Comparison of ENCODE assay signal across 7 cellular contexts in the genomic region with DNA sequence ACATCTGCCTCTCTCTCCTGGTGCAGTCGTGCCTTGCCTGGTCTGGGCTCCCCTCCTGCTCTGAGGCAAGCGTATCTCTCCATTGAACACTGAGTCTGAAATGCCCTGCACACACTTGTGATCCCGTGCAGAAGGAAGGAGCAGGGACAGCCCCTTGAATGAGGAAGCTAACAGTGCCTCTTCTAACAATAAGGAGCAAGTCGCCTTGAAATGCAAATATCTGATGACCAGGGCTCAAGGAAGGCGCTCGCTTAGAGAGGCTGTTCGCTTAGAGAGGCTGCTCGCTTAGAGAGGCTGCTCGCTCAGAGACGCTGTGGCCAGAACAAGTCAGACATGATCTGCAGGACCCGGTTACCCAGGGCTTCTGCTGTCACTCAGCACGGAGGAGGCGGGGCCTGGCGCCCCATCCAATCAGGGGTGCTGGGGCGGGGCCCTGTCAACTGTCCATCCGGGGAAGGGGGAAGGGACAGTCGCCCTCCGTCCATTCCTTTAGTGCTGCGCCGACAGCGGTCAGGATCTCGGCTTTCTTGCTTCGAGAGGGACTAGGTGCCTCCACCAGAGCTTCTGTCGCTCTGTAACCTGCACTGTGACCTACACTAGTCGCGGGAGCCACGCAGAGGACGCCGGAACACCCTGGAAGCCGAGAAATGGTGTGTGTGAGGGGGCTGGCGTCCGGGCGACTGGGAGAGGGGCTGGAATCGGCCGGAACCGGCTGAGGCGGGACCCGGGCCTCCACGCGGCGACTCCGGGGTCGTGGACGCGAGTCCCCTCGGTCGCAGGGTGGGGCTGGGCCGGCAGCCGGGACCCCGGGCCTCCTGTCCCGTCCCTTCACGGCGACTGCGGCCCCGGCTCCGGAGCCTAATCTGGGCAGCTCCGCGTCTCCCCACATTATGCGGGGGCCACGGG. TPM values are rescaled to one million over a fixed set of nuclear protein-coding genes. Genes with fewer than 3 reads are reported as not detected.
DNase-seq lines count a peak whose midpoint lies in the region; ATAC-seq, FAIRE-seq and TF ChIP-seq lines count a peak whose summit lies in the region.

ZNF440 (plus strand) TSS at position 473 of the 906 bp plus-strand sequence; CDS start at position 648, 175 bp downstream.

- peak within 1 kb of the TSS; percentile 98 for H3K4me3 ChIP-seq in iPS-18c (ENCODE audit: insufficient read depth, low read depth, low read length)
- H3K4me3 ChIP-seq in skeletal muscle tissue (ENCODE audit: low read length in 3 of 3), result peak within 1 kb of the TSS; percentile 88 to 96 (median 95)

- peaks cover 6 to 13% (median 7%) of the 10 kb centered on the region in 3 donors for H3K4me1 ChIP-seq in skeletal muscle tissue (ENCODE audit: control insufficient read depth in 3 of 3, insufficient read depth in 3 of 3, low read length in 3 of 3)

- peak within 1 kb of the TSS; percentile 85 for H3K27ac ChIP-seq in skeletal muscle tissue (ENCODE audit: low read depth, low read length)

- TSS peak; percentile 70 for BruUV-seq in MCF 10A (replicated peaks; lab: Mats Ljungman, UMichigan)

- H3K27me3 Mint-ChIP-seq in MCF 10A (ENCODE audit: insufficient read depth, unreplicated experiment), result no peaks in the 10 kb centered on the region

- TF ChIP-seq CTCF in MCF 10A (IDR thresholded peaks at IDR 0.05; ENCODE audit: unreplicated experiment), result no peak

- CTCF ChIA-PET in MCF 10A (lab: Yijun Ruan, JAX), result interaction anchor here (0.6 to 3.9 kb wide), 4 partner anchors 17 to 175 kb away, joined by 3 to 25 read pairs (median 6); partner anchors contain the start of gene ZNF491

- peak; percentile 97 for DNase-seq in GM18507 (ENCODE audit: extremely low spot score, insufficient read length, low read depth)
- peak; percentile 78 for DNase-seq in NCI-H2029 treated with DMSO at 0.1 percent for 48 hours (lab: John Stamatoyannopoulos, UW)
- peak; percentile 93 for DNase-seq in UCSD-AML1 (lab: John Stamatoyannopoulos, UW; ENCODE audit: unreplicated experiment)
- DNase-seq in MCF 10A (ENCODE audit: unreplicated experiment), result peak; percentile 81

- ATAC-seq in HG02943 (IDR thresholded peaks at IDR 0.05; ENCODE audit: low read depth, unreplicated experiment), result peak; percentile 93

- H3K36me3 Mint-ChIP-seq in MCF 10A (ENCODE audit: insufficient read depth, unreplicated experiment), result no peaks in the 10 kb centered on the region

- peaks cover 4% of the 10 kb centered on the region for H3K9me3 ChIP-seq in iPS-18c (ENCODE audit: control insufficient read depth, insufficient read depth, low read length)
- H3K9me3 ChIP-seq in skeletal muscle tissue (ENCODE audit: control insufficient read depth in 3 of 3, low read length in 3 of 3), result no peaks in the 10 kb centered on the region

- H3K4me1 Mint-ChIP-seq in MCF 10A (ENCODE audit: insufficient read depth, unreplicated experiment), result no peaks in the 10 kb centered on the region

- POLR2A ChIA-PET in MCF 10A (lab: Yijun Ruan, JAX), result interaction anchor here (0.6 to 1.6 kb wide), 12 partner anchors 16 to 858 kb away, joined by 3 to 5 read pairs (median 3); partner anchors contain the start of genes ELOF1, ZNF136, ZNF20 and ZNF441

- H3K9me3 Mint-ChIP-seq in MCF 10A (ENCODE audit: unreplicated experiment), result peaks cover 6% of the 10 kb centered on the region

- H3K27ac Mint-ChIP-seq in MCF 10A (ENCODE audit: low read depth, unreplicated experiment), result peak within 1 kb of the TSS; percentile 69

- intact Hi-C loops in MCF 10A (cut with micrococcal nuclease), result loop anchor here (5.0 kb wide), 1 partner anchor 173 kb away; no protein-coding TSS in a partner anchor

- FAIRE-seq in GM18507 (lab: Jason Lieb, UNC), result peak; percentile 81

- peaks cover 0 to 10% (median 2%) of the 10 kb centered on the region in 3 donors for H3K36me3 ChIP-seq in skeletal muscle tissue (ENCODE audit: control insufficient read depth in 3 of 3, insufficient read depth in 3 of 3, low read length in 3 of 3)

- peak within 1 kb of the TSS; percentile 82 for H3K4me3 Mint-ChIP-seq in MCF 10A (ENCODE audit: unreplicated experiment)

- no peaks in the 10 kb centered on the region for H3K27me3 ChIP-seq in skeletal muscle tissue (ENCODE audit: control insufficient read depth in 3 of 3, insufficient read depth in 3 of 3, low read length in 3 of 3)

- H3K9ac ChIP-seq in skeletal muscle tissue (ENCODE audit: low read depth in 1 of 3, low read length in 3 of 3), result peak within 1 kb of the TSS; percentile 90 to 98 (median 94)

RNA-seq across cellular contexts. Expression of gene ZNF440, which starts in this region (rescaled TPM):
- total RNA-seq in MCF 10A (2022), result 2.6 and 3.5 TPM in 2 replicates
- total RNA-seq in skeletal muscle tissue, result 6.3 TPM

Comparison
In these comparisons a context has a peak if more than half of its experiments do, and no peak if none do; other contexts are left out.
1. Peak in every context shown above with its lines: DNase-seq, ATAC-seq, H3K4me3 ChIP-seq and H3K27ac ChIP-seq.